In genomic region chr22:50027639-50028537, GRCh38 we compare ENCODE assay signal across 9 cellular contexts. TPM values are rescaled to one million over a fixed set of nuclear protein-coding genes. Genes with fewer than 3 reads are reported as not detected.
DNase-seq lines count a peak whose midpoint lies in the region; ATAC-seq and TF ChIP-seq lines count a peak whose summit lies in the region.
"Had no signal": no experiment of that assay in that cellular context is flagged by ENCODE, and none has a peak within 500 bp of the region (broad histone marks: within the 10 kb centered on the region; RNA-seq: fewer than 3 reads in every experiment).

No MANE protein-coding gene starts in this region.

- peak; percentile 47 for DNase-seq in GM13976 (ENCODE audit: low spot score)
- DNase-seq in RWPE1 (ENCODE audit: low spot score), result peak; percentile 54
- DNase-seq in dermis blood vessel endothelial cell, result peak; percentile 6
- DNase-seq in stimulated activated CD4-positive, alpha-beta T cell treated with anti-CD3 and anti-CD28 coated beads, Interleukin-4, amount 100 ng/mL, for 1 hour, result peak; percentile 55
- no peak for DNase-seq in NCI-H1417 treated with DMSO at 0.1 percent for 48 hours (lab: John Stamatoyannopoulos, UW)
- DNase-seq in NCI-H1048 (lab: John Stamatoyannopoulos, UW), result no peak
- no peak for DNase-seq in AG20443 (ENCODE audit: low spot score)

- TF ChIP-seq CTCF in GM13976 (IDR thresholded peaks at IDR 0.05; ENCODE audit: borderline replicate concordance, control extremely low read depth, extremely low read depth, insufficient read depth, missing control alignments), result no peak
- TF ChIP-seq CTCF in RWPE1 (conservative IDR thresholded peaks at IDR 0.05; ENCODE audit: low read depth), result no peak

- in situ Hi-C loops in GM13976 (cut with MboI; ENCODE audit: low sequenced_read_pairs, unreplicated experiment), result loop anchor here (25.0 kb wide), 1 partner anchor 266 kb away; no protein-coding TSS in a partner anchor

- no peak for ATAC-seq in HG02623 (IDR thresholded peaks at IDR 0.05; ENCODE audit: unreplicated experiment)

- CTCF ChIA-PET in RWPE1 (lab: Yijun Ruan, JAX), result interaction anchor here (0.5 kb wide), 1 partner anchor 113 kb away, joined by 3 read pairs; no protein-coding TSS in a partner anchor

- POLR2A ChIA-PET in RWPE1 (lab: Yijun Ruan, JAX; ENCODE audit: low non-redundant PET), result no interaction called here

- peak overlapping the region; percentile 58 for H3K27ac ChIP-seq in RWPE1
- H3K27ac ChIP-seq: neutrophil had no signal

RNA-seq across cellular contexts. Expression of gene IL17REL, which starts 15.3 kb away (rescaled TPM):
- total RNA-seq in dermis blood vessel endothelial cell, result 0.05 and 0.17 TPM in 2 replicates

RNA-seq across cellular contexts. Expression of gene TTLL8, which starts 30.2 kb away (rescaled TPM):
- total RNA-seq in dermis blood vessel endothelial cell, result not detected in 2 replicates

RNA-seq across cellular contexts. Expression of gene MLC1, which starts 57.3 kb away (rescaled TPM):
- not detected in 2 replicates for total RNA-seq in dermis blood vessel endothelial cell

Comparison
In these comparisons a context has a peak if more than half of its experiments do, and no peak if none do; other contexts are left out.
1. DNase-seq: peak in GM13976 (single experiment), RWPE1 (single experiment), dermis blood vessel endothelial cell (single experiment) and stimulated activated CD4-positive, alpha-beta T cell treated with anti-CD3 and anti-CD28 coated beads, Interleukin-4, amount 100 ng/mL, for 1 hour (single experiment); none in NCI-H1417 treated with DMSO at 0.1 percent for 48 hours (single experiment), NCI-H1048 (single experiment) and AG20443 (single experiment).